Comparison of ENCODE assay signal across 3 cellular contexts in the genomic region with DNA sequence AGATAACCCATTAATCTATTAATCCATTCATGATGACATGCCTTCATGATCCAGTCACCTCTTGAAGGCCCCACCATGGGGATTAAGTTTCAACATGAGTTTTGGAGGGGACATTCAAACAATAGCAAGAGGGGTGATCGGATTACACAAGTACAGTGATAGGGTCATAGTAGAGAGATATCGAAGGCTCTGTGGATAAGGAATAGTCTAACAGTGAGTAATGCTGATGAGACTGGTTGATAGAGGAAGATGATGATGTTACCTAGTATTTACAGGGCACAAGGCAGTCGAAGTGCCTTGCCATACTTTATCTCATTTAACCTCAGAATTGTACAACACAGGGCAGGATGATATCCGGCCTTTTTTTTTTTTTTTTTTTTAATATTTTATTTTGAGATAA. TPM values are rescaled to one million over a fixed set of nuclear protein-coding genes. Genes with fewer than 3 reads are reported as not detected.
"Had no signal": no experiment of that assay in that cellular context is flagged by ENCODE, and none has a peak within 500 bp of the region (broad histone marks: within the 10 kb centered on the region; RNA-seq: fewer than 3 reads in every experiment).

No MANE protein-coding gene starts in this region.

RNA-seq across cellular contexts. Expression of gene FAM72C, which starts 18.9 kb away (rescaled TPM):
- total RNA-seq: temporal lobe, thoracic aorta, upper lobe of right lung had no signal
